In genomic region chr6:15073344-15073789, GRCh38 we compare ENCODE assay signal across 11 cellular contexts.
DNase-seq lines count a peak whose midpoint lies in the region; ATAC-seq, FAIRE-seq and TF ChIP-seq lines count a peak whose summit lies in the region.
"Had no signal": no experiment of that assay in that cellular context is flagged by ENCODE, and none has a peak within 500 bp of the region (broad histone marks: within the 10 kb centered on the region; RNA-seq: fewer than 3 reads in every experiment).

No MANE protein-coding gene starts in this region.

- H3K36me3 ChIP-seq in bronchial epithelial cell (ENCODE audit: control insufficient read depth, insufficient read depth, low read length), result no peaks in the 10 kb centered on the region

- no peak for TF ChIP-seq CTCF in bronchial epithelial cell (IDR thresholded peaks at IDR 0.05; ENCODE audit: insufficient read depth, low read length, severe bottlenecking)
- TF ChIP-seq CTCF in omental fat pad (IDR thresholded peaks at IDR 0.05), result no peak

- H3K27me3 ChIP-seq in bronchial epithelial cell (ENCODE audit: control insufficient read depth, insufficient read depth, low read length), result no peaks in the 10 kb centered on the region

- FAIRE-seq in bronchial epithelial cell (lab: Jason Lieb, UNC), result no peak
- FAIRE-seq: GM18507 had no signal

- ATAC-seq in GM18868 (IDR thresholded peaks at IDR 0.05; ENCODE audit: unreplicated experiment), result peak; percentile 76
- ATAC-seq in omental fat pad (ENCODE audit: low FRiP score), result no peak
- ATAC-seq in HG02884 (IDR thresholded peaks at IDR 0.05; ENCODE audit: unreplicated experiment), result no peak

- peak; percentile 32 for DNase-seq in NCI-H146 (lab: John Stamatoyannopoulos, UW)
- peak; percentile 87 for DNase-seq in bronchial epithelial cell (ENCODE audit: low read depth)
- DNase-seq in renal cortical epithelial cell (ENCODE audit: low read depth), result peak; percentile 28
- DNase-seq in omental fat pad (ENCODE audit: low spot score), result no peak
- DNase-seq in cerebellar cortex (ENCODE audit: low spot score), result no peak
- DNase-seq: activated T-cell treated with anti-CD3 and anti-CD28 coated beads, Interleukin-2, amount 50 U/mL, for 4 hours; central memory CD4-positive, alpha-beta T cell; NCI-H187 had no signal

- no peak overlapping the region for H3K4me3 ChIP-seq in bronchial epithelial cell (ENCODE audit: low read depth, low read length)

Comparison
In these comparisons a context has a peak if more than half of its experiments do, and no peak if none do; other contexts are left out.
1. DNase-seq: peak in NCI-H146 (single experiment), bronchial epithelial cell (single experiment) and renal cortical epithelial cell (single experiment); none in omental fat pad (single experiment) and cerebellar cortex (single experiment).